26 cellular contexts compared by ENCODE assay signal in genomic region chr1:119797137-119797536, GRCh38. TPM values are rescaled to one million over a fixed set of nuclear protein-coding genes. Genes with fewer than 3 reads are reported as not detected.
"Had no signal": no experiment of that assay in that cellular context is flagged by ENCODE, and none has a peak within 500 bp of the region (broad histone marks: within the 10 kb centered on the region; RNA-seq: fewer than 3 reads in every experiment).

No MANE protein-coding gene starts in this region.

- ATAC-seq: left colon; left ventricle myocardium superior; naive thymus-derived CD4-positive, alpha-beta T cell; pancreas; right cardiac atrium; upper lobe of right lung had no signal

- H3K9me3 ChIP-seq: colonic mucosa, pancreas, tibial nerve, upper lobe of right lung, vagina had no signal

- H3K9me3 Mint-ChIP-seq: endodermal cell; naive thymus-derived CD4-positive, alpha-beta T cell had no signal

- H3K27ac ChIP-seq: colonic mucosa, hepatocyte, tibial nerve, upper lobe of right lung, vagina had no signal

- H3K4me3 ChIP-seq: colonic mucosa, hepatocyte, lung, tibial nerve, upper lobe of right lung, vagina had no signal

- H3K27me3 ChIP-seq: colonic mucosa, hepatocyte, pancreas, tibial nerve, upper lobe of right lung, vagina had no signal

- H3K4me1 ChIP-seq: colonic mucosa, tibial nerve, upper lobe of right lung, vagina had no signal

- H3K36me3 ChIP-seq: colonic mucosa, pancreas, tibial nerve, upper lobe of right lung, vagina had no signal

- H3K4me3 Mint-ChIP-seq: endodermal cell had no signal

- H3K27ac Mint-ChIP-seq: endodermal cell had no signal

- DNase-seq: colonic mucosa; effector CD4-positive, alpha-beta T cell; endodermal cell; erythroblast; foreskin melanocyte; head of caudate nucleus; left colon; left ventricle myocardium superior; mesenchymal stem cell; naive thymus-derived CD4-positive, alpha-beta T cell; occipital lobe; pancreas; right cardiac atrium; small intestine; stimulated activated CD4-positive, alpha-beta T cell treated with anti-CD3 and anti-CD28 coated beads, Interleukin-12 subunit alpha, Interleukin-12 subunit beta, amount 100 ng/mL, for 4 hours; upper lobe of right lung had no signal

- H3K27me3 Mint-ChIP-seq: naive thymus-derived CD4-positive, alpha-beta T cell; progenitor cell of endocrine pancreas had no signal

RNA-seq across cellular contexts. Expression of gene REG4, which starts 14.1 kb away (rescaled TPM):
- total RNA-seq: cerebellum, dermis microvascular lymphatic vessel endothelial cell, endodermal cell, endothelial cell of umbilical vein, kidney epithelial cell, left ventricle myocardium superior, lung, occipital lobe, right cardiac atrium, temporal lobe, tibial nerve, upper lobe of right lung, vagina had no signal

RNA-seq across cellular contexts. Expression of gene HMGCS2, which starts 28.4 kb away (rescaled TPM):
- total RNA-seq: dermis microvascular lymphatic vessel endothelial cell; endodermal cell; endothelial cell of umbilical vein; kidney epithelial cell; naive thymus-derived CD4-positive, alpha-beta T cell; occipital lobe; temporal lobe; tibial nerve; upper lobe of right lung had no signal
